ENCODE assay signal across 9 cellular contexts in the genomic region with DNA sequence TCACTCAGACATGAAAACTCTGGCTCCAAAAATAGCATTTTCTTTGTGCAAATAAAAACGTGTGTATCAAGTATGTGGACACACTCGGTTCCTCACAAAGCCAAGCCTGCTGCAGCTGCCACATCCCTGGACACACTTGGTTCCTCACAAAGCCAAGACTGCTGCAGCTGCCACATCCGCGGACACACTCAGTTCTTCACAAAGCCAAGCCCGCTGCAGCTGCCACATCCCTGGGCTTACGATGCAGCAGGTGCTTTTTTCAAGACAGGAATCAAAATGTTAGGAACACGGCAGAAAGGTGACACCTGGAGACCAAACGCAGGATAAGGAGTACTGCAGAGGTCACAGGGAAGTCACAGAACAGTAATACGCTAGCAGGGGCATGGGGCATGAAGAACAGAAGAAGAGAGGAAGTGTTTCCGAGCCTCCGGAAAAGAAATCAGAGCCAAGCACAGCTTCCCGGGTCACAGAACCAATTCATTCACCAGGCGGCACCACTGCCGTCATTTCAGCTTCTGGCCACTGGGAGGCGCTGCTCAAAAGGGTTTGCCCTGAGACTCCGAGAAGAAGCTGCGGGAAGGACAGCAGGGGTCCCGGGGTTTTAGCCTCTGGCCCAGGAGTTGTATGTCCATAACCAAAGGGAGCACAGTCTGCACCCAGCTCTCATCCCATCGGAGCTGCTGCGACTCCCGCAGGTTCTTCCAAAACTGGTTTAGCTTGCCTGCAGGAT. TPM values are rescaled to one million over a fixed set of nuclear protein-coding genes. Genes with fewer than 3 reads are reported as not detected.
DNase-seq lines count a peak whose midpoint lies in the region; TF ChIP-seq lines count a peak whose summit lies in the region.
"Not testable (repeated sequence)": the region's sequence is repeated elsewhere in the genome, so short reads cannot be mapped to it uniquely, and the experiment has no call there.
"Had no signal": no experiment of that assay in that cellular context is flagged by ENCODE, and none has a peak within 500 bp of the region (broad histone marks: within the 10 kb centered on the region; RNA-seq: fewer than 3 reads in every experiment).

No MANE protein-coding gene starts in this region.

- not testable (repeated sequence) for H3K9me3 ChIP-seq in BE2C; ascending aorta; neural progenitor cell (ENCODE audit: low read depth)

- not testable (repeated sequence) for H3F3A ChIP-seq in neural progenitor cell (ENCODE audit: low read depth)

- H3K27ac Mint-ChIP-seq in neural progenitor cell = peak overlapping the region; percentile 15

- H3K36me3 ChIP-seq in BE2C, ascending aorta, neural progenitor cell: not testable (repeated sequence)

- not testable (repeated sequence) for H4K20me1 ChIP-seq in neural progenitor cell (ENCODE audit: low read depth)

- H2AFZ ChIP-seq in neural progenitor cell (replicated peaks) = not testable (repeated sequence)

- intact Hi-C loops in ascending aorta (cut with DNase I) = loop anchor here (10.0 kb wide), 1 partner anchor 426 kb away; a partner anchor contains a TSS
- intact Hi-C loops in head of caudate nucleus (cut with DNase I) = not testable (repeated sequence)

- H3K27me3 Mint-ChIP-seq in neural progenitor cell (ENCODE audit: insufficient read depth, low read depth) = not testable (repeated sequence)

- H3K36me3 Mint-ChIP-seq in neural progenitor cell = not testable (repeated sequence)

- not testable (repeated sequence) for H3K4me3 ChIP-seq in BE2C (ENCODE audit: low read depth, low read length); HL-60 (replicated peaks; ENCODE audit: insufficient read depth, low read length); neural progenitor cell
- H3K4me3 ChIP-seq in ascending aorta = peak overlapping the region in 1 of 2 donors; percentile 38

- not testable (repeated sequence) for H3K27ac ChIP-seq in HL-60 (replicated peaks); ascending aorta; neural progenitor cell

- H3K79me2 ChIP-seq in neural progenitor cell (ENCODE audit: low read depth) = not testable (repeated sequence)

- H3K4me2 ChIP-seq in neural progenitor cell = peak overlapping the region; percentile 13

- peak; percentile 57 for TF ChIP-seq CTCF in BE2C (IDR thresholded peaks at IDR 0.05; ENCODE audit: low read depth, low read length)
- peak; percentile 4 for TF ChIP-seq CTCF in HL-60 (IDR thresholded peaks at IDR 0.05; ENCODE audit: insufficient read depth, low read length)
- peak; percentile 48 to 77 (median 76) for TF ChIP-seq CTCF in ascending aorta (IDR thresholded peaks at IDR 0.05)
- TF ChIP-seq CTCF in neural progenitor cell (IDR thresholded peaks at IDR 0.05) = peak; percentile 73

- not testable (repeated sequence) for H3K4me1 Mint-ChIP-seq in neural progenitor cell

- peak overlapping the region; percentile 19 for H3K4me3 Mint-ChIP-seq in neural progenitor cell

- H3K4me1 ChIP-seq in BE2C, ascending aorta, neural progenitor cell: not testable (repeated sequence)

- not testable (repeated sequence) for H3K9me3 Mint-ChIP-seq in neural progenitor cell

- not testable (repeated sequence) for H3K9ac ChIP-seq in neural progenitor cell

- DNase-seq in BE2C (peak; percentile 66), HL-60 (ENCODE audit: low read depth in 1 of 2, low spot score in 1 of 2) (peak in 1 of 2 experiments; percentile 48), NCI-H748 (lab: John Stamatoyannopoulos, UW; ENCODE audit: unreplicated experiment) (peak; percentile 77), ascending aorta (ENCODE audit: low spot score in 2 of 2) (peak in 1 of 2 donors; percentile 82), head of caudate nucleus (peak; percentile 51 to 92 (median 85)), neural progenitor cell (ENCODE audit: low spot score) (peak; percentile 63)
- DNase-seq in activated CD4-positive, alpha-beta T cell treated with anti-CD3 and anti-CD28 coated beads for 24 hours (ENCODE audit: low read depth in 2 of 2) = peak; percentile 43 to 54
- DNase-seq in stimulated activated CD8-positive, alpha-beta memory T cell treated with anti-CD3 and anti-CD28 coated beads, Interleukin-15, amount 100 ng/mL, for 24 hours (ENCODE audit: low read depth) = peak; percentile 55

- H3K27me3 ChIP-seq in BE2C; HL-60 (ENCODE audit: insufficient read depth, poor library complexity, severe bottlenecking); ascending aorta; neural progenitor cell: not testable (repeated sequence)

RNA-seq across cellular contexts. Expression of a gene that starts 40.0 kb away (rescaled TPM):
- not detected for polyA plus RNA-seq in BE2C (2012; ENCODE audit: insufficient read depth, insufficient read length, low read depth)
- total RNA-seq in ascending aorta (not detected), neural progenitor cell (ENCODE audit: low replicate concordance) (0.12 TPM in 1 of 2 replicates, not detected in the other)
- total RNA-seq: activated naive CD4-positive, alpha-beta T cell treated with anti-CD3 and anti-CD28 coated beads, Interleukin-2, amount 50 U/mL, for 72 hours had no signal

Comparison
In these comparisons a context has a peak if more than half of its experiments do, and no peak if none do; other contexts are left out.
1. CTCF ChIP-seq: peak in every context shown above with its lines; median percentile 76 in ascending aorta; 73 in neural progenitor cell; 57 in BE2C; 4 in HL-60.